ENCODE assay signal across 8 cellular contexts in the genomic region with DNA sequence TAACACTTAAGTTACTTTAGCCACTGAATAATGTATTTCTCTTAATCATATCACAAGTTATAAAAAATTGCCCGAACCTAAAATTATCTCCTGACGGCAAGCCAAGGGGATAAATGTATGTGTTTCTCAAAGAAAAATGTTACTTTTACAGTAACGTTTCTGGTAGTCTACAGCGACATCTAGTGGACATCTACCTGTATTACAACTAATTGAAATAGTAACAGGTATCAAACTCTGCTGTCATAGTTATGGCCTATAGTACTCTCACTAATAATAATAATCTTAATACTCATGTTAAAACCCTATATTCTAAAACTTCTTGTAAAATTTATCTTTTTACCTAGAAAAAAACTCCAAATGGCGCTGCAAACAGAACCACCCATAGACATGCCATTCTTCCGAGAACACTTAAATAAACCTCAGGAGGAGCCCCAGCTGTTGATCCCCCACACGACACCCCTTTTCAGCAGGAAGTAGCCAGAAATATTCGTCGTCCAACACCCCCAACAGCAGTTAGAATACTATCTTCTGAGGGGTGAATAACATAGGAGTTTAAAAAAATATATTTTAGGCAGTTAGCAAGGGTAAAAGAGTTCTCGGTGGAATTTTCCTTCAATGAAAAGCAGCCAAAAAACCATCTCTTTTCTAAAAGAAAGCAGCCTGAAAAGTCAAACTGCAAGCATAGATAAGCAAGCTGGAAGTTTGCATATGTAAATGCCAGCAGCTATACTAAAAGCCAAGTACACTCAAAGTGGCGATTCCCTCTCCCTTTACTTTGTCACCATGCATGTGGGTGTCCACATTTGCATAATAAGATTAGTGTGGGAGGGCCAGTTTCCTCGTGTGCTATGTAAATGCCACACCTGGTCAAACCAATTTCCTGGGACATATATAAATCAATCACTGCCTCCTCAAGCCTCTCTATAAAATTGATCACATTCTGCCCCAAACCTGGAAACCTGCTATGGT.
DNase-seq lines count a peak whose midpoint lies in the region; ATAC-seq and TF ChIP-seq lines count a peak whose summit lies in the region.

No MANE protein-coding gene starts in this region.

- H3K27me3 ChIP-seq in DND-41 (ENCODE audit: insufficient read depth, low read length, poor library complexity), result no peaks in the 10 kb centered on the region
- no peaks in the 10 kb centered on the region for H3K27me3 ChIP-seq in adipocyte (replicated peaks; ENCODE audit: control insufficient read depth, insufficient read depth, low read length)

- ATAC-seq in DND-41 (ENCODE audit: insufficient read depth, low read depth) (no peak), HG02610 (IDR thresholded peaks at IDR 0.05; ENCODE audit: unreplicated experiment) (peak; percentile 29), memory B cell (ENCODE audit: low read depth) (peak; percentile 12), HG03108 (IDR thresholded peaks at IDR 0.05; ENCODE audit: unreplicated experiment) (no peak), HG03439 (IDR thresholded peaks at IDR 0.05; ENCODE audit: unreplicated experiment) (no peak)

- no peaks in the 10 kb centered on the region for H3K36me3 ChIP-seq in DND-41 (ENCODE audit: insufficient read depth, low read length)
- H3K36me3 ChIP-seq in adipocyte (ENCODE audit: control insufficient read depth, insufficient read depth, low read length, severe bottlenecking), result no peaks in the 10 kb centered on the region

- H3K4me2 ChIP-seq in DND-41 (ENCODE audit: insufficient read depth, low read length), result no peak overlapping the region

- H4K20me1 ChIP-seq in DND-41 (ENCODE audit: insufficient read depth, low read length), result no peaks in the 10 kb centered on the region

- H3K9me3 Mint-ChIP-seq in memory B cell, result no peaks in the 10 kb centered on the region

- H3K4me1 Mint-ChIP-seq in memory B cell, result peaks cover 9% of the 10 kb centered on the region

- H3K79me2 ChIP-seq in DND-41 (ENCODE audit: insufficient read depth, low read length), result no peaks in the 10 kb centered on the region

- H3K4me3 ChIP-seq in DND-41 (ENCODE audit: low read depth in 1 of 2, low read length in 2 of 2) (no peak overlapping the region), adipocyte (ENCODE audit: low read length) (no peak overlapping the region)

- H3K27ac ChIP-seq in DND-41 (ENCODE audit: low read length), result no peak overlapping the region

- DNase-seq in DND-41 (no peak), adipocyte (ENCODE audit: low read depth) (peak; percentile 25), memory B cell (ENCODE audit: low spot score in 2 of 2) (peak in 1 of 2 donors; percentile 30), activated T-cell treated with anti-CD3 and anti-CD28 coated beads for 4 hours (no peak), DMS79 treated with DMSO at 0.1 percent for 48 hours (lab: John Stamatoyannopoulos, UW) (no peak)

- peak; percentile 65 for TF ChIP-seq CTCF in DND-41 (IDR thresholded peaks at IDR 0.05; ENCODE audit: borderline replicate concordance, extremely low read depth, low read length, poor library complexity, severe bottlenecking)

- H3K27ac Mint-ChIP-seq in memory B cell, result no peak overlapping the region

- H3K4me1 ChIP-seq in DND-41 (ENCODE audit: insufficient read depth, low read length), result no peaks in the 10 kb centered on the region
- no peaks in the 10 kb centered on the region for H3K4me1 ChIP-seq in adipocyte (ENCODE audit: control insufficient read depth, insufficient read depth, low read length)

- H3K4me3 Mint-ChIP-seq in memory B cell, result peak overlapping the region; percentile 11

- H3K9me3 ChIP-seq in DND-41 (ENCODE audit: insufficient read depth, low read length, severe bottlenecking), result peaks cover 12% of the 10 kb centered on the region
- H3K9me3 ChIP-seq in adipocyte (ENCODE audit: control insufficient read depth, low read length), result no peaks in the 10 kb centered on the region

- H3K9ac ChIP-seq in DND-41 (ENCODE audit: low read depth, low read length) (no peak overlapping the region), adipocyte (ENCODE audit: low read length) (no peak overlapping the region)

- no peaks in the 10 kb centered on the region for H3K27me3 Mint-ChIP-seq in memory B cell

- no peaks in the 10 kb centered on the region for H3K36me3 Mint-ChIP-seq in memory B cell

- no peak overlapping the region for H2AFZ ChIP-seq in DND-41 (ENCODE audit: low read depth, low read length)

Comparison
In these comparisons a context has a peak if more than half of its experiments do, and no peak if none do; other contexts are left out.
1. ATAC-seq: peak in HG02610 (single experiment) and memory B cell (single experiment); none in DND-41 (single experiment), HG03108 (single experiment) and HG03439 (single experiment).